In the genomic region with DNA sequence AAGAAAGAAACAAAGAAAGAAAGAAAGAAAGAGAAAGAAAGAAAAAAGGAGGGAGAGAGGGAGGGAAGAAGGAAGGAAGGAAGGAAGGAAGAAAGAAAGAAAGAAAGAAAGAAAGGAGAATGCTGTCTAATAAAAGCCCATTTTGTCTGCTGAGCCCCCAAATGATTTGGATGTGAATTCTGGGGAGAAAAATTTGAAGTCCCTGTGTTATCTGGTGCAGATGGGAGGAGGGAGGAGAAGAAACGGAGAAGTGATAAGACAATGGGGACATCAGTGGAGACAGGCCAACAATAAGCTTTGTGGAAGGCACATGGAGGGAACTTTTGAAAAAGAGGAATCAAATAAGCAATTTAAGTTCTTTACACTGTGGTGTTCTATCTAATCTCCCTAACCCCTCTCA, we compare ENCODE assay signal across 33 cellular contexts. TPM values are rescaled to one million over a fixed set of nuclear protein-coding genes. Genes with fewer than 3 reads are reported as not detected.
"Had no signal": no experiment of that assay in that cellular context is flagged by ENCODE, and none has a peak within 500 bp of the region (broad histone marks: within the 10 kb centered on the region; RNA-seq: fewer than 3 reads in every experiment).

No MANE protein-coding gene starts in this region.

- H3K4me3 ChIP-seq: adrenal gland, body of pancreas, dorsolateral prefrontal cortex, gastrocnemius medialis, hepatocyte, pancreas, prostate gland, smooth muscle cell, stomach, thyroid gland had no signal

- DNase-seq: activated CD4-positive, alpha-beta T cell treated with anti-CD3 and anti-CD28 coated beads for 48 hours; activated CD4-positive, alpha-beta T cell treated with anti-CD3 and anti-CD28 coated beads, Interleukin-2, amount 50 U/mL, for 48 hours; activated CD8-positive, alpha-beta memory T cell treated with anti-CD3 and anti-CD28 coated beads for 24 hours; activated effector memory CD4-positive, alpha-beta T cell treated with anti-CD3 and anti-CD28 coated beads, Interleukin-2, amount 50 U/mL, for 16 hours; activated naive CD4-positive, alpha-beta T cell treated with anti-CD3 and anti-CD28 coated beads for 36 hours; activated naive CD8-positive, alpha-beta T cell treated with anti-CD3 and anti-CD28 coated beads for 36 hours; adrenal gland; aorta; body of pancreas; dorsolateral prefrontal cortex; effector memory CD8-positive, alpha-beta T cell; erythroblast; gastrocnemius medialis; glutamatergic neuron; islet precursor cell; left ventricle myocardium superior; naive B cell; nephron progenitor cell; nucleus accumbens; pancreas; stimulated activated CD4-positive, alpha-beta T cell treated with anti-CD3 and anti-CD28 coated beads, Interleukin-1b, Interleukin-23, amount 100 ng/mL, for 48 hours; stimulated activated CD4-positive, alpha-beta T cell treated with anti-CD3 and anti-CD28 coated beads, Interleukin-4, amount 100 ng/mL, for 4 hours; stimulated activated CD8-positive, alpha-beta memory T cell treated with anti-CD3 and anti-CD28 coated beads, Interleukin-4, amount 100 ng/mL, for 48 hours; stimulated activated naive B cell treated with anti-CD40 and anti-IgM and Interleukin-4, amounts not matched to agents 10 μg/mL and 1 μg/mL and 100 μg/mL, for 72 hours; stomach; T-helper 2 cell; thyroid gland had no signal

- H3K4me1 Mint-ChIP-seq: mesothelial cell of epicardium had no signal

- H3K4me3 Mint-ChIP-seq: activated naive CD4-positive, alpha-beta T cell treated with anti-CD3 and anti-CD28 coated beads for 36 hours; activated naive CD8-positive, alpha-beta T cell treated with anti-CD3 and anti-CD28 coated beads for 36 hours; activated T-helper 1 cell treated with anti-CD3 and anti-CD28 coated beads, Interleukin-12 subunit alpha, Interleukin-12 subunit beta, Interleukin-2, Interleukin-4 antibody, amounts not matched to agents 30 ng/mL and 10 ng/mL and 1 ng/mL, durations not matched to agents 14 hours and 24 hours and 36 hours; effector memory CD8-positive, alpha-beta T cell; mesothelial cell of epicardium; naive B cell; nephron progenitor cell; stimulated activated naive B cell treated with anti-CD40 and anti-IgM and Interleukin-4, amounts not matched to agents 10 μg/mL and 1 μg/mL and 100 μg/mL, for 72 hours had no signal

- H3K9me3 Mint-ChIP-seq: activated naive CD4-positive, alpha-beta T cell treated with anti-CD3 and anti-CD28 coated beads for 36 hours; activated naive CD8-positive, alpha-beta T cell treated with anti-CD3 and anti-CD28 coated beads for 36 hours; activated T-helper 1 cell treated with anti-CD3 and anti-CD28 coated beads, Interleukin-12 subunit alpha, Interleukin-12 subunit beta, Interleukin-2, Interleukin-4 antibody, amounts not matched to agents 30 ng/mL and 10 ng/mL and 1 ng/mL, durations not matched to agents 14 hours and 24 hours and 36 hours; effector memory CD8-positive, alpha-beta T cell; mesothelial cell of epicardium; naive B cell; nephron progenitor cell; stimulated activated naive B cell treated with anti-CD40 and anti-IgM and Interleukin-4, amounts not matched to agents 10 μg/mL and 1 μg/mL and 100 μg/mL, for 72 hours had no signal

- H3K27me3 ChIP-seq: adrenal gland, body of pancreas, dorsolateral prefrontal cortex, gastrocnemius medialis, pancreas, thyroid gland had no signal

- H3K36me3 Mint-ChIP-seq: activated naive CD8-positive, alpha-beta T cell treated with anti-CD3 and anti-CD28 coated beads for 36 hours; mesothelial cell of epicardium; naive B cell; stimulated activated naive B cell treated with anti-CD40 and anti-IgM and Interleukin-4, amounts not matched to agents 10 μg/mL and 1 μg/mL and 100 μg/mL, for 72 hours had no signal

- H3K27ac Mint-ChIP-seq: activated naive CD4-positive, alpha-beta T cell treated with anti-CD3 and anti-CD28 coated beads for 36 hours; activated naive CD8-positive, alpha-beta T cell treated with anti-CD3 and anti-CD28 coated beads for 36 hours; activated T-helper 1 cell treated with anti-CD3 and anti-CD28 coated beads, Interleukin-12 subunit alpha, Interleukin-12 subunit beta, Interleukin-2, Interleukin-4 antibody, amounts not matched to agents 30 ng/mL and 10 ng/mL and 1 ng/mL, durations not matched to agents 14 hours and 24 hours and 36 hours; mesothelial cell of epicardium; naive B cell; nephron progenitor cell; stimulated activated naive B cell treated with anti-CD40 and anti-IgM and Interleukin-4, amounts not matched to agents 10 μg/mL and 1 μg/mL and 100 μg/mL, for 72 hours had no signal

- ATAC-seq: activated CD4-positive, CD25-positive, alpha-beta regulatory T cell treated with anti-CD3 and anti-CD28 coated beads, Interleukin-2, amount 50 U/mL, for 24 hours; body of pancreas; effector memory CD8-positive, alpha-beta T cell; gastrocnemius medialis; left ventricle myocardium superior; stimulated activated naive B cell treated with anti-CD40 and anti-IgM and Interleukin-4, amounts not matched to agents 10 μg/mL and 1 μg/mL and 100 μg/mL, for 72 hours had no signal

- H3K36me3 ChIP-seq: adrenal gland, gastrocnemius medialis, pancreas, prostate gland, stomach, thyroid gland had no signal

RNA-seq across cellular contexts. Expression of gene TMEM273, which starts 24.6 kb away (rescaled TPM):
- total RNA-seq: mesothelial cell of epicardium had no signal
